In the genomic region with DNA sequence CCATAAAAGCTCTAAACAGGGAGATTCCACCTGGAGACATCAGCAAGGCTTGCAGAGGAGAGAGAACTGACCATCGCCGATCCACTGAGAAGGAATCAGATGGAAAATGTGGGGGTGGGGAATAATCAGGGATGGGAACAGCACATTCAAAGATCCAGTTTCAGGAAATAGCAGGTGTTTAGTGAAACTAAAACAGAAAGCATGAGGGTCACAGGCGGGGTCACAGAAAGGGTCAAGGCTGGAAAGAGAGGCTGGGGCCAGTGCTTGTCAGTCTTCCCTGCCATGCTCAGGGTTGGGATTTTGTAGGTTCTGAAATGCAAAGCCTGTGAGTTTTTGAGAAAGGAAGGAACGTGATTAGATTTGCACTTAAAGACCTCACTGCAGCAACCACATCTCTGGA, we compare ENCODE assay signal across 1 cellular context.
TF ChIP-seq lines count a peak whose summit lies in the region.

No MANE protein-coding gene starts in this region.

TF ChIP-seq in HepG2, 621 proteins besides CTCF, POLR2A, EP300 and RAD21 (continued from another document and continues in another):
- TF ChIP-seq SKI (IDR thresholded peaks at IDR 0.05; ENCODE audit: partially characterized antibody): no peak
- no peak for TF ChIP-seq SMC3 (IDR thresholded peaks at IDR 0.05; ENCODE audit: low read length)
- no peak for TF ChIP-seq ISL2 (CRISPR knock-in tag; IDR thresholded peaks at IDR 0.05)
- no peak for TF ChIP-seq HHEX (CRISPR knock-in tag; IDR thresholded peaks at IDR 0.05)
- TF ChIP-seq LCORL (IDR thresholded peaks at IDR 0.05): no peak
- no peak for TF ChIP-seq LCORL (CRISPR knock-in tag; IDR thresholded peaks at IDR 0.05)
- TF ChIP-seq, protein P1, sequence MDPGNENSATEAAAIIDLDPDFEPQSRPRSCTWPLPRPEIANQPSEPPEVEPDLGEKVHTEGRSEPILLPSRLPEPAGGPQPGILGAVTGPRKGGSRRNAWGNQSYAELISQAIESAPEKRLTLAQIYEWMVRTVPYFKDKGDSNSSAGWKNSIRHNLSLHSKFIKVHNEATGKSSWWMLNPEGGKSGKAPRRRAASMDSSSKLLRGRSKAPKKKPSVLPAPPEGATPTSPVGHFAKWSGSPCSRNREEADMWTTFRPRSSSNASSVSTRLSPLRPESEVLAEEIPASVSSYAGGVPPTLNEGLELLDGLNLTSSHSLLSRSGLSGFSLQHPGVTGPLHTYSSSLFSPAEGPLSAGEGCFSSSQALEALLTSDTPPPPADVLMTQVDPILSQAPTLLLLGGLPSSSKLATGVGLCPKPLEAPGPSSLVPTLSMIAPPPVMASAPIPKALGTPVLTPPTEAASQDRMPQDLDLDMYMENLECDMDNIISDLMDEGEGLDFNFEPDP (CRISPR knock-in tag; conservative IDR thresholded peaks at IDR 0.05): no peak
- TF ChIP-seq, protein P2, sequence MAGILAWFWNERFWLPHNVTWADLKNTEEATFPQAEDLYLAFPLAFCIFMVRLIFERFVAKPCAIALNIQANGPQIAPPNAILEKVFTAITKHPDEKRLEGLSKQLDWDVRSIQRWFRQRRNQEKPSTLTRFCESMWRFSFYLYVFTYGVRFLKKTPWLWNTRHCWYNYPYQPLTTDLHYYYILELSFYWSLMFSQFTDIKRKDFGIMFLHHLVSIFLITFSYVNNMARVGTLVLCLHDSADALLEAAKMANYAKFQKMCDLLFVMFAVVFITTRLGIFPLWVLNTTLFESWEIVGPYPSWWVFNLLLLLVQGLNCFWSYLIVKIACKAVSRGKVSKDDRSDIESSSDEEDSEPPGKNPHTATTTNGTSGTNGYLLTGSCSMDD (CRISPR knock-in tag; IDR thresholded peaks at IDR 0.05): no peak
- TF ChIP-seq, protein P3, sequence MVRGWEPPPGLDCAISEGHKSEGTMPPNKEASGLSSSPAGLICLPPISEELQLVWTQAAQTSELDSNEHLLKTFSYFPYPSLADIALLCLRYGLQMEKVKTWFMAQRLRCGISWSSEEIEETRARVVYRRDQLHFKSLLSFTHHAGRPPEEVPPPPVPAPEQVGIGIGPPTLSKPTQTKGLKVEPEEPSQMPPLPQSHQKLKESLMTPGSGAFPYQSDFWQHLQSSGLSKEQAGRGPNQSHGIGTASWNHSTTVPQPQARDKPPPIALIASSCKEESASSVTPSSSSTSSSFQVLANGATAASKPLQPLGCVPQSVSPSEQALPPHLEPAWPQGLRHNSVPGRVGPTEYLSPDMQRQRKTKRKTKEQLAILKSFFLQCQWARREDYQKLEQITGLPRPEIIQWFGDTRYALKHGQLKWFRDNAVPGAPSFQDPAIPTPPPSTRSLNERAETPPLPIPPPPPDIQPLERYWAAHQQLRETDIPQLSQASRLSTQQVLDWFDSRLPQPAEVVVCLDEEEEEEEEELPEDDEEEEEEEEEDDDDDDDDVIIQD (CRISPR knock-in tag; IDR thresholded peaks at IDR 0.05; ENCODE audit: low read depth): peak; percentile 41; the same call in 1 of the 2 replicates
- TF ChIP-seq POLR2AphosphoS5 (IDR thresholded peaks at IDR 0.05; ENCODE audit: low read depth, low read length): no peak
- no peak for TF ChIP-seq ZSCAN25 (CRISPR knock-in tag; IDR thresholded peaks at IDR 0.05)
- TF ChIP-seq, protein P4, sequence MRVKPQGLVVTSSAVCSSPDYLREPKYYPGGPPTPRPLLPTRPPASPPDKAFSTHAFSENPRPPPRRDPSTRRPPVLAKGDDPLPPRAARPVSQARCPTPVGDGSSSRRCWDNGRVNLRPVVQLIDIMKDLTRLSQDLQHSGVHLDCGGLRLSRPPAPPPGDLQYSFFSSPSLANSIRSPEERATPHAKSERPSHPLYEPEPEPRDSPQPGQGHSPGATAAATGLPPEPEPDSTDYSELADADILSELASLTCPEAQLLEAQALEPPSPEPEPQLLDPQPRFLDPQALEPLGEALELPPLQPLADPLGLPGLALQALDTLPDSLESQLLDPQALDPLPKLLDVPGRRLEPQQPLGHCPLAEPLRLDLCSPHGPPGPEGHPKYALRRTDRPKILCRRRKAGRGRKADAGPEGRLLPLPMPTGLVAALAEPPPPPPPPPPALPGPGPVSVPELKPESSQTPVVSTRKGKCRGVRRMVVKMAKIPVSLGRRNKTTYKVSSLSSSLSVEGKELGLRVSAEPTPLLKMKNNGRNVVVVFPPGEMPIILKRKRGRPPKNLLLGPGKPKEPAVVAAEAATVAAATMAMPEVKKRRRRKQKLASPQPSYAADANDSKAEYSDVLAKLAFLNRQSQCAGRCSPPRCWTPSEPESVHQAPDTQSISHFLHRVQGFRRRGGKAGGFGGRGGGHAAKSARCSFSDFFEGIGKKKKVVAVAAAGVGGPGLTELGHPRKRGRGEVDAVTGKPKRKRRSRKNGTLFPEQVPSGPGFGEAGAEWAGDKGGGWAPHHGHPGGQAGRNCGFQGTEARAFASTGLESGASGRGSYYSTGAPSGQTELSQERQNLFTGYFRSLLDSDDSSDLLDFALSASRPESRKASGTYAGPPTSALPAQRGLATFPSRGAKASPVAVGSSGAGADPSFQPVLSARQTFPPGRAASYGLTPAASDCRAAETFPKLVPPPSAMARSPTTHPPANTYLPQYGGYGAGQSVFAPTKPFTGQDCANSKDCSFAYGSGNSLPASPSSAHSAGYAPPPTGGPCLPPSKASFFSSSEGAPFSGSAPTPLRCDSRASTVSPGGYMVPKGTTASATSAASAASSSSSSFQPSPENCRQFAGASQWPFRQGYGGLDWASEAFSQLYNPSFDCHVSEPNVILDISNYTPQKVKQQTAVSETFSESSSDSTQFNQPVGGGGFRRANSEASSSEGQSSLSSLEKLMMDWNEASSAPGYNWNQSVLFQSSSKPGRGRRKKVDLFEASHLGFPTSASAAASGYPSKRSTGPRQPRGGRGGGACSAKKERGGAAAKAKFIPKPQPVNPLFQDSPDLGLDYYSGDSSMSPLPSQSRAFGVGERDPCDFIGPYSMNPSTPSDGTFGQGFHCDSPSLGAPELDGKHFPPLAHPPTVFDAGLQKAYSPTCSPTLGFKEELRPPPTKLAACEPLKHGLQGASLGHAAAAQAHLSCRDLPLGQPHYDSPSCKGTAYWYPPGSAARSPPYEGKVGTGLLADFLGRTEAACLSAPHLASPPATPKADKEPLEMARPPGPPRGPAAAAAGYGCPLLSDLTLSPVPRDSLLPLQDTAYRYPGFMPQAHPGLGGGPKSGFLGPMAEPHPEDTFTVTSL (CRISPR knock-in tag; IDR thresholded peaks at IDR 0.05; ENCODE audit: borderline replicate concordance): no peak
- TF ChIP-seq ZNF567 (CRISPR knock-in tag; IDR thresholded peaks at IDR 0.05; ENCODE audit: borderline replicate concordance): 0 out of 2 replicates have a peak, but pooled peaks have one; percentile 42
- TF ChIP-seq REL (CRISPR knock-in tag; conservative IDR thresholded peaks at IDR 0.05): no peak
- TF ChIP-seq ZNF224 (CRISPR knock-in tag; IDR thresholded peaks at IDR 0.05): no peak
- no peak for TF ChIP-seq SCMH1 (CRISPR knock-in tag; IDR thresholded peaks at IDR 0.05; ENCODE audit: borderline replicate concordance)
- TF ChIP-seq, protein P5, sequence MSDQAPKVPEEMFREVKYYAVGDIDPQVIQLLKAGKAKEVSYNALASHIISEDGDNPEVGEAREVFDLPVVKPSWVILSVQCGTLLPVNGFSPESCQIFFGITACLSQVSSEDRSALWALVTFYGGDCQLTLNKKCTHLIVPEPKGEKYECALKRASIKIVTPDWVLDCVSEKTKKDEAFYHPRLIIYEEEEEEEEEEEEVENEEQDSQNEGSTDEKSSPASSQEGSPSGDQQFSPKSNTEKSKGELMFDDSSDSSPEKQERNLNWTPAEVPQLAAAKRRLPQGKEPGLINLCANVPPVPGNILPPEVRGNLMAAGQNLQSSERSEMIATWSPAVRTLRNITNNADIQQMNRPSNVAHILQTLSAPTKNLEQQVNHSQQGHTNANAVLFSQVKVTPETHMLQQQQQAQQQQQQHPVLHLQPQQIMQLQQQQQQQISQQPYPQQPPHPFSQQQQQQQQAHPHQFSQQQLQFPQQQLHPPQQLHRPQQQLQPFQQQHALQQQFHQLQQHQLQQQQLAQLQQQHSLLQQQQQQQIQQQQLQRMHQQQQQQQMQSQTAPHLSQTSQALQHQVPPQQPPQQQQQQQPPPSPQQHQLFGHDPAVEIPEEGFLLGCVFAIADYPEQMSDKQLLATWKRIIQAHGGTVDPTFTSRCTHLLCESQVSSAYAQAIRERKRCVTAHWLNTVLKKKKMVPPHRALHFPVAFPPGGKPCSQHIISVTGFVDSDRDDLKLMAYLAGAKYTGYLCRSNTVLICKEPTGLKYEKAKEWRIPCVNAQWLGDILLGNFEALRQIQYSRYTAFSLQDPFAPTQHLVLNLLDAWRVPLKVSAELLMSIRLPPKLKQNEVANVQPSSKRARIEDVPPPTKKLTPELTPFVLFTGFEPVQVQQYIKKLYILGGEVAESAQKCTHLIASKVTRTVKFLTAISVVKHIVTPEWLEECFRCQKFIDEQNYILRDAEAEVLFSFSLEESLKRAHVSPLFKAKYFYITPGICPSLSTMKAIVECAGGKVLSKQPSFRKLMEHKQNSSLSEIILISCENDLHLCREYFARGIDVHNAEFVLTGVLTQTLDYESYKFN (CRISPR knock-in tag; conservative IDR thresholded peaks at IDR 0.05): peak; percentile 60
- TF ChIP-seq, protein P6, sequence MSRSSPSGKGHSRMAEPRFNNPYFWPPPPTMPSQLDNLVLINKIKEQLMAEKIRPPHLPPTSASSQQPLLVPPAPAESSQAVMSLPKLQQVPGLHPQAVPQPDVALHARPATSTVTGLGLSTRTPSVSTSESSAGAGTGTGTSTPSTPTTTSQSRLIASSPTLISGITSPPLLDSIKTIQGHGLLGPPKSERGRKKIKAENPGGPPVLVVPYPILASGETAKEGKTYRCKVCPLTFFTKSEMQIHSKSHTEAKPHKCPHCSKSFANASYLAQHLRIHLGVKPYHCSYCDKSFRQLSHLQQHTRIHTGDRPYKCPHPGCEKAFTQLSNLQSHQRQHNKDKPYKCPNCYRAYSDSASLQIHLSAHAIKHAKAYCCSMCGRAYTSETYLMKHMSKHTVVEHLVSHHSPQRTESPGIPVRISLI (CRISPR knock-in tag; IDR thresholded peaks at IDR 0.05; ENCODE audit: borderline replicate concordance): no peak
- no peak for TF ChIP-seq ZBTB7B (CRISPR knock-in tag; IDR thresholded peaks at IDR 0.05)
- TF ChIP-seq, protein P7, sequence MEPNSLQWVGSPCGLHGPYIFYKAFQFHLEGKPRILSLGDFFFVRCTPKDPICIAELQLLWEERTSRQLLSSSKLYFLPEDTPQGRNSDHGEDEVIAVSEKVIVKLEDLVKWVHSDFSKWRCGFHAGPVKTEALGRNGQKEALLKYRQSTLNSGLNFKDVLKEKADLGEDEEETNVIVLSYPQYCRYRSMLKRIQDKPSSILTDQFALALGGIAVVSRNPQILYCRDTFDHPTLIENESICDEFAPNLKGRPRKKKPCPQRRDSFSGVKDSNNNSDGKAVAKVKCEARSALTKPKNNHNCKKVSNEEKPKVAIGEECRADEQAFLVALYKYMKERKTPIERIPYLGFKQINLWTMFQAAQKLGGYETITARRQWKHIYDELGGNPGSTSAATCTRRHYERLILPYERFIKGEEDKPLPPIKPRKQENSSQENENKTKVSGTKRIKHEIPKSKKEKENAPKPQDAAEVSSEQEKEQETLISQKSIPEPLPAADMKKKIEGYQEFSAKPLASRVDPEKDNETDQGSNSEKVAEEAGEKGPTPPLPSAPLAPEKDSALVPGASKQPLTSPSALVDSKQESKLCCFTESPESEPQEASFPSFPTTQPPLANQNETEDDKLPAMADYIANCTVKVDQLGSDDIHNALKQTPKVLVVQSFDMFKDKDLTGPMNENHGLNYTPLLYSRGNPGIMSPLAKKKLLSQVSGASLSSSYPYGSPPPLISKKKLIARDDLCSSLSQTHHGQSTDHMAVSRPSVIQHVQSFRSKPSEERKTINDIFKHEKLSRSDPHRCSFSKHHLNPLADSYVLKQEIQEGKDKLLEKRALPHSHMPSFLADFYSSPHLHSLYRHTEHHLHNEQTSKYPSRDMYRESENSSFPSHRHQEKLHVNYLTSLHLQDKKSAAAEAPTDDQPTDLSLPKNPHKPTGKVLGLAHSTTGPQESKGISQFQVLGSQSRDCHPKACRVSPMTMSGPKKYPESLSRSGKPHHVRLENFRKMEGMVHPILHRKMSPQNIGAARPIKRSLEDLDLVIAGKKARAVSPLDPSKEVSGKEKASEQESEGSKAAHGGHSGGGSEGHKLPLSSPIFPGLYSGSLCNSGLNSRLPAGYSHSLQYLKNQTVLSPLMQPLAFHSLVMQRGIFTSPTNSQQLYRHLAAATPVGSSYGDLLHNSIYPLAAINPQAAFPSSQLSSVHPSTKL (CRISPR knock-in tag; IDR thresholded peaks at IDR 0.05): peak; percentile 64
- TF ChIP-seq ZSCAN29 (CRISPR knock-in tag; conservative IDR thresholded peaks at IDR 0.05): no peak
- no peak for TF ChIP-seq SOX5 (CRISPR knock-in tag; IDR thresholded peaks at IDR 0.05; ENCODE audit: borderline replicate concordance)
- no peak for TF ChIP-seq MATR3 (CRISPR knock-in tag; IDR thresholded peaks at IDR 0.05)
- TF ChIP-seq ZNF331 (CRISPR knock-in tag; IDR thresholded peaks at IDR 0.05): no peak
- no peak for TF ChIP-seq DR1 (CRISPR knock-in tag; IDR thresholded peaks at IDR 0.05)
- peak; percentile 85 for TF ChIP-seq RARA (CRISPR knock-in tag; IDR thresholded peaks at IDR 0.05)
- no peak for TF ChIP-seq ZFP1 (CRISPR knock-in tag; IDR thresholded peaks at IDR 0.05)
- peak; percentile 53 for TF ChIP-seq RXRB (CRISPR knock-in tag; IDR thresholded peaks at IDR 0.05; ENCODE audit: borderline replicate concordance)
- no peak for TF ChIP-seq ZNF569 (CRISPR knock-in tag; IDR thresholded peaks at IDR 0.05; ENCODE audit: borderline replicate concordance)
- peak; percentile 88 for TF ChIP-seq NR2F6 (IDR thresholded peaks at IDR 0.05)
- peak; percentile 91 for TF ChIP-seq NR2F6 (CRISPR knock-in tag; IDR thresholded peaks at IDR 0.05)
- TF ChIP-seq ZNF713 (CRISPR knock-in tag; IDR thresholded peaks at IDR 0.05): no peak
- TF ChIP-seq ZNF138 (CRISPR knock-in tag; IDR thresholded peaks at IDR 0.05; ENCODE audit: low read depth): no peak
- TF ChIP-seq, protein P8, sequence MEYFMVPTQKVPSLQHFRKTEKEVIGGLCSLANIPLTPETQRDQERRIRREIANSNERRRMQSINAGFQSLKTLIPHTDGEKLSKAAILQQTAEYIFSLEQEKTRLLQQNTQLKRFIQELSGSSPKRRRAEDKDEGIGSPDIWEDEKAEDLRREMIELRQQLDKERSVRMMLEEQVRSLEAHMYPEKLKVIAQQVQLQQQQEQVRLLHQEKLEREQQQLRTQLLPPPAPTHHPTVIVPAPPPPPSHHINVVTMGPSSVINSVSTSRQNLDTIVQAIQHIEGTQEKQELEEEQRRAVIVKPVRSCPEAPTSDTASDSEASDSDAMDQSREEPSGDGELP (IDR thresholded peaks at IDR 0.05; ENCODE audit: borderline replicate concordance, low read depth): no peak
- TF ChIP-seq ZNF441 (CRISPR knock-in tag; IDR thresholded peaks at IDR 0.05; ENCODE audit: borderline replicate concordance): no peak
- no peak for TF ChIP-seq NFRKB (IDR thresholded peaks at IDR 0.05)
- TF ChIP-seq, protein P9, sequence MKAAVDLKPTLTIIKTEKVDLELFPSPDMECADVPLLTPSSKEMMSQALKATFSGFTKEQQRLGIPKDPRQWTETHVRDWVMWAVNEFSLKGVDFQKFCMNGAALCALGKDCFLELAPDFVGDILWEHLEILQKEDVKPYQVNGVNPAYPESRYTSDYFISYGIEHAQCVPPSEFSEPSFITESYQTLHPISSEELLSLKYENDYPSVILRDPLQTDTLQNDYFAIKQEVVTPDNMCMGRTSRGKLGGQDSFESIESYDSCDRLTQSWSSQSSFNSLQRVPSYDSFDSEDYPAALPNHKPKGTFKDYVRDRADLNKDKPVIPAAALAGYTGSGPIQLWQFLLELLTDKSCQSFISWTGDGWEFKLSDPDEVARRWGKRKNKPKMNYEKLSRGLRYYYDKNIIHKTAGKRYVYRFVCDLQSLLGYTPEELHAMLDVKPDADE (CRISPR knock-in tag; IDR thresholded peaks at IDR 0.05): no peak
